Comparison of ENCODE assay signal across 18 cellular contexts in genomic region chr13:39091586-39091985, GRCh38. TPM values are rescaled to one million over a fixed set of nuclear protein-coding genes. Genes with fewer than 3 reads are reported as not detected.
DNase-seq lines count a peak whose midpoint lies in the region; ATAC-seq and FAIRE-seq lines count a peak whose summit lies in the region.
"Had no signal": no experiment of that assay in that cellular context is flagged by ENCODE, and none has a peak within 500 bp of the region (broad histone marks: within the 10 kb centered on the region; RNA-seq: fewer than 3 reads in every experiment).

No MANE protein-coding gene starts in this region.

- peaks cover 7% of the 10 kb centered on the region for H3K9me3 Mint-ChIP-seq in activated naive CD8-positive, alpha-beta T cell treated with anti-CD3 and anti-CD28 coated beads for 36 hours
- H3K9me3 Mint-ChIP-seq: CD8-positive, alpha-beta T cell; HFFc6 had no signal

- no peaks in the 10 kb centered on the region for H3K4me1 ChIP-seq in Karpas-422 (ENCODE audit: low read length)
- no peaks in the 10 kb centered on the region for H3K4me1 ChIP-seq in mesendoderm (ENCODE audit: control insufficient read depth, low read depth, low read length)

- H4K20me1 ChIP-seq in Karpas-422 (ENCODE audit: insufficient read depth, low read depth, low read length), result no peaks in the 10 kb centered on the region

- no peak overlapping the region for H3K4me3 ChIP-seq in Karpas-422 (ENCODE audit: low read length)
- no peak overlapping the region for H3K4me3 ChIP-seq in mesendoderm (ENCODE audit: low read length)

- no peak overlapping the region for H4K8ac ChIP-seq in mesendoderm (ENCODE audit: low read depth, low read length)

- no peaks in the 10 kb centered on the region for H3K79me1 ChIP-seq in mesendoderm (ENCODE audit: low read length)

- no peak overlapping the region for H3K27ac Mint-ChIP-seq in activated naive CD8-positive, alpha-beta T cell treated with anti-CD3 and anti-CD28 coated beads for 36 hours
- H3K27ac Mint-ChIP-seq: CD14-positive monocyte; CD8-positive, alpha-beta T cell; HFFc6 had no signal

- H4K5ac ChIP-seq in mesendoderm (ENCODE audit: low read length), result no peak overlapping the region

- in situ Hi-C loops in ACHN (cut with HindIII; ENCODE audit: low pct_ligation_motif_present, low pct_unique_long_range_greater_than_20kb, low sequenced_read_pairs), result no loop called here

- H3K36me3 Mint-ChIP-seq in activated naive CD8-positive, alpha-beta T cell treated with anti-CD3 and anti-CD28 coated beads for 36 hours, result no peaks in the 10 kb centered on the region
- H3K36me3 Mint-ChIP-seq: CD14-positive monocyte; CD8-positive, alpha-beta T cell had no signal

- no peak overlapping the region for H2AK5ac ChIP-seq in mesendoderm (ENCODE audit: low read length)

- no peak overlapping the region for H3K23ac ChIP-seq in mesendoderm (ENCODE audit: low read length)

- no peak overlapping the region for H2BK15ac ChIP-seq in mesendoderm (replicated peaks; ENCODE audit: low read depth)

- no peaks in the 10 kb centered on the region for H3K9me2 ChIP-seq in Karpas-422 (replicated peaks; ENCODE audit: insufficient read depth, low read length)

- H3K56ac ChIP-seq in mesendoderm (ENCODE audit: low read length), result no peak overlapping the region

- no peak overlapping the region for H3K4ac ChIP-seq in mesendoderm (ENCODE audit: low read depth, low read length)

- H2BK120ac ChIP-seq in mesendoderm (ENCODE audit: low read depth, low read length), result no peak overlapping the region

- H3K18ac ChIP-seq in mesendoderm (ENCODE audit: low read length), result no peak overlapping the region

- no peak overlapping the region for H3K4me2 ChIP-seq in Karpas-422 (ENCODE audit: low read depth, low read length, poor library complexity, severe bottlenecking)
- H3K4me2 ChIP-seq in mesendoderm (ENCODE audit: low read length), result no peak overlapping the region

- H3K27ac ChIP-seq in Karpas-422 (ENCODE audit: low read length) (no peak overlapping the region), mesendoderm (ENCODE audit: low read depth, low read length) (no peak overlapping the region)

- H3K79me2 ChIP-seq in Karpas-422 (ENCODE audit: low read length) (no peaks in the 10 kb centered on the region), mesendoderm (ENCODE audit: control insufficient read depth, insufficient read depth, low read length) (no peaks in the 10 kb centered on the region)

- H3K4me1 Mint-ChIP-seq in activated naive CD8-positive, alpha-beta T cell treated with anti-CD3 and anti-CD28 coated beads for 36 hours, result peaks cover 32% of the 10 kb centered on the region
- H3K4me1 Mint-ChIP-seq: CD14-positive monocyte had no signal

- H3K27me3 Mint-ChIP-seq in activated naive CD8-positive, alpha-beta T cell treated with anti-CD3 and anti-CD28 coated beads for 36 hours, result peaks cover 17% of the 10 kb centered on the region

- H3K9ac ChIP-seq in Karpas-422 (ENCODE audit: low read length) (no peak overlapping the region), mesendoderm (ENCODE audit: low read length) (no peak overlapping the region)

- no peaks in the 10 kb centered on the region for H3K36me3 ChIP-seq in Karpas-422 (ENCODE audit: insufficient read depth, low read length)
- H3K36me3 ChIP-seq in mesendoderm (ENCODE audit: control insufficient read depth, insufficient read depth, low read length), result no peaks in the 10 kb centered on the region

- ATAC-seq in GM21529 (IDR thresholded peaks at IDR 0.05; ENCODE audit: unreplicated experiment), result no peak
- ATAC-seq: CD8-positive, alpha-beta T cell had no signal

- H2BK5ac ChIP-seq in mesendoderm (ENCODE audit: low read length), result no peak overlapping the region

- peak; percentile 29 for DNase-seq in Karpas-422
- DNase-seq in frontal cortex (ENCODE audit: low spot score in 2 of 2), result peak in 1 of 2 donors; percentile 9
- DNase-seq in mesendoderm, result peak; percentile 26
- peak; percentile 93 for DNase-seq in superior temporal gyrus (ENCODE audit: extremely low spot score)
- DNase-seq in activated naive CD8-positive, alpha-beta T cell treated with anti-CD3 and anti-CD28 coated beads for 36 hours, result no peak
- no peak for DNase-seq in ACHN
- no peak for DNase-seq in NCI-H82 treated with DMSO at 0.1 percent for 48 hours (lab: John Stamatoyannopoulos, UW; ENCODE audit: unreplicated experiment)
- DNase-seq: CD8-positive, alpha-beta T cell; COR-L47; DMS153; DMS79 treated with DMSO at 0.1 percent for 48 hours; EL; HCEC 1CT; HFFc6 had no signal

- H3K27me3 ChIP-seq in Karpas-422 (ENCODE audit: low read length) (no peaks in the 10 kb centered on the region), mesendoderm (ENCODE audit: insufficient read depth, low read length, poor library complexity) (no peaks in the 10 kb centered on the region)

- no peak overlapping the region for H3K4me3 Mint-ChIP-seq in activated naive CD8-positive, alpha-beta T cell treated with anti-CD3 and anti-CD28 coated beads for 36 hours
- H3K4me3 Mint-ChIP-seq: CD14-positive monocyte; CD8-positive, alpha-beta T cell; HFFc6 had no signal

- H2AFZ ChIP-seq in Karpas-422 (ENCODE audit: low read length), result no peak overlapping the region

- peak; percentile 87 for FAIRE-seq in frontal cortex (lab: Jason Lieb, UNC)
- FAIRE-seq: G401.6, GM12892 had no signal

- no peaks in the 10 kb centered on the region for H3K9me3 ChIP-seq in Karpas-422 (ENCODE audit: low read length)

RNA-seq across cellular contexts. Expression of gene NHLRC3, which starts 53.3 kb away (rescaled TPM):
- 30.1 and 52.4 TPM in 2 replicates for total RNA-seq in Karpas-422 (2014; rRNA removed; shearing (Covaris generic); ENCODE audit: low replicate concordance)
- 40.8 TPM for total RNA-seq in frontal cortex
- 5.2 TPM for polyA plus RNA-seq in mesendoderm (2013, experiment 1 of 2)
- polyA plus RNA-seq in mesendoderm (2013, experiment 2 of 2), result 5.4 TPM
- total RNA-seq in activated naive CD8-positive, alpha-beta T cell treated with anti-CD3 and anti-CD28 coated beads for 36 hours, result 10 to 100 TPM; 12.9 to 16.4 TPM

RNA-seq across cellular contexts. Expression of gene PROSER1, which starts 53.7 kb away (rescaled TPM):
- 46.4 and 60.7 TPM in 2 replicates for total RNA-seq in Karpas-422 (2014; rRNA removed; shearing (Covaris generic); ENCODE audit: low replicate concordance)
- 20.0 TPM for total RNA-seq in frontal cortex
- 75.1 TPM for polyA plus RNA-seq in mesendoderm (2013, experiment 1 of 2)
- polyA plus RNA-seq in mesendoderm (2013, experiment 2 of 2), result 71.0 TPM
- 100 to 1,000 TPM; 106 to 111 TPM for total RNA-seq in activated naive CD8-positive, alpha-beta T cell treated with anti-CD3 and anti-CD28 coated beads for 36 hours

Comparison
In these comparisons a context has a peak if more than half of its experiments do, and no peak if none do; other contexts are left out.
1. DNase-seq: peak in Karpas-422 (single experiment), mesendoderm (single experiment) and superior temporal gyrus (single experiment); none in activated naive CD8-positive, alpha-beta T cell treated with anti-CD3 and anti-CD28 coated beads for 36 hours (single experiment), ACHN (single experiment) and NCI-H82 treated with DMSO at 0.1 percent for 48 hours (single experiment).